In genomic region chr4:126955292-126956191, GRCh38 we compare ENCODE assay signal across 1 cellular context.
TF ChIP-seq lines count a peak whose summit lies in the region.

No MANE protein-coding gene starts in this region.

TF ChIP-seq in K562, 482 proteins besides CTCF, POLR2A, EP300 and RAD21 (continued from another document and continues in another):
- no peak for TF ChIP-seq CREB5 (CRISPR knock-in tag; IDR thresholded peaks at IDR 0.05)
- TF ChIP-seq GATAD2A (IDR thresholded peaks at IDR 0.05), result no peak
- peak; percentile 75 for TF ChIP-seq L3MBTL2 (IDR thresholded peaks at IDR 0.05)
- TF ChIP-seq CBX8 (IDR thresholded peaks at IDR 0.05; ENCODE audit: borderline replicate concordance, extremely low read depth, low read depth, low read length, poor library complexity, severe bottlenecking), result no peak
- TF ChIP-seq, protein P1, sequence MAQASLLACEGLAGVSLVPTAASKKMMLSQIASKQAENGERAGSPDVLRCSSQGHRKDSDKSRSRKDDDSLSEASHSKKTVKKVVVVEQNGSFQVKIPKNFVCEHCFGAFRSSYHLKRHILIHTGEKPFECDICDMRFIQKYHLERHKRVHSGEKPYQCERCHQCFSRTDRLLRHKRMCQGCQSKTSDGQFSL (CRISPR knock-in tag; IDR thresholded peaks at IDR 0.05), result no peak
- TF ChIP-seq, protein P1 (tag; IDR thresholded peaks at IDR 0.05), result no peak
- TF ChIP-seq FOXK1 (CRISPR knock-in tag; IDR thresholded peaks at IDR 0.05; ENCODE audit: borderline replicate concordance), result no peak
- no peak for TF ChIP-seq CHD4 (IDR thresholded peaks at IDR 0.05; ENCODE audit: insufficient read depth, insufficient replicate concordance, low read depth, low read length, poor library complexity, severe bottlenecking)
- no peak for TF ChIP-seq HIVEP1 (CRISPR knock-in tag; IDR thresholded peaks at IDR 0.05)
- TF ChIP-seq HDAC2 (IDR thresholded peaks at IDR 0.05), result no peak
- TF ChIP-seq TGIF2 (CRISPR knock-in tag; IDR thresholded peaks at IDR 0.05), result no peak
- TF ChIP-seq ZNF561 (CRISPR knock-in tag; conservative IDR thresholded peaks at IDR 0.05), result no peak
- TF ChIP-seq RFX1 (IDR thresholded peaks at IDR 0.05), result no peak
- 0 out of 2 replicates have a peak, but pooled peaks have one; percentile 28 for TF ChIP-seq SOX6 (IDR thresholded peaks at IDR 0.05)
- no peak for TF ChIP-seq PHF20 (IDR thresholded peaks at IDR 0.05; ENCODE audit: partially characterized antibody)
- no peak for TF ChIP-seq MCM2 (IDR thresholded peaks at IDR 0.05; ENCODE audit: low read depth)
- 0 out of 2 replicates have a peak, but pooled peaks have one; percentile 38 for TF ChIP-seq ZNF589 (CRISPR knock-in tag; IDR thresholded peaks at IDR 0.05; ENCODE audit: low read depth)
- no peak for TF ChIP-seq FOXA3 (CRISPR knock-in tag; conservative IDR thresholded peaks at IDR 0.05 in 1 of 2, IDR thresholded peaks at IDR 0.05 in 1 of 2)
- TF ChIP-seq ZNF592 (IDR thresholded peaks at IDR 0.05), result no peak
- TF ChIP-seq FOSL1 (tag; conservative IDR thresholded peaks at IDR 0.05), result no peak
- peak; percentile 26; the same call in 1 of the 2 replicates for TF ChIP-seq HCFC1 (IDR thresholded peaks at IDR 0.05; ENCODE audit: low read depth, low read length)
- TF ChIP-seq CAMTA2 (CRISPR knock-in tag; conservative IDR thresholded peaks at IDR 0.05), result no peak
- TF ChIP-seq PML (IDR thresholded peaks at IDR 0.05; ENCODE audit: low read length), result peak; percentile 75; the same call in 1 of the 2 replicates
- TF ChIP-seq HES1 (IDR thresholded peaks at IDR 0.05; ENCODE audit: low read depth), result no peak
- no peak for TF ChIP-seq MCM7 (IDR thresholded peaks at IDR 0.05)
- no peak for TF ChIP-seq TEAD2 (tag; IDR thresholded peaks at IDR 0.05)
- TF ChIP-seq, protein P2, sequence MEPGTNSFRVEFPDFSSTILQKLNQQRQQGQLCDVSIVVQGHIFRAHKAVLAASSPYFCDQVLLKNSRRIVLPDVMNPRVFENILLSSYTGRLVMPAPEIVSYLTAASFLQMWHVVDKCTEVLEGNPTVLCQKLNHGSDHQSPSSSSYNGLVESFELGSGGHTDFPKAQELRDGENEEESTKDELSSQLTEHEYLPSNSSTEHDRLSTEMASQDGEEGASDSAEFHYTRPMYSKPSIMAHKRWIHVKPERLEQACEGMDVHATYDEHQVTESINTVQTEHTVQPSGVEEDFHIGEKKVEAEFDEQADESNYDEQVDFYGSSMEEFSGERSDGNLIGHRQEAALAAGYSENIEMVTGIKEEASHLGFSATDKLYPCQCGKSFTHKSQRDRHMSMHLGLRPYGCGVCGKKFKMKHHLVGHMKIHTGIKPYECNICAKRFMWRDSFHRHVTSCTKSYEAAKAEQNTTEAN (CRISPR knock-in tag; IDR thresholded peaks at IDR 0.05), result no peak
- no peak for TF ChIP-seq COPS2 (conservative IDR thresholded peaks at IDR 0.05)
- no peak for TF ChIP-seq FOXK2 (conservative IDR thresholded peaks at IDR 0.05 in 1 of 2, IDR thresholded peaks at IDR 0.05 in 1 of 2; ENCODE audit: low read depth in 2 of 2)
- TF ChIP-seq PTBP1 (IDR thresholded peaks at IDR 0.05; ENCODE audit: low read depth, low read length), result no peak
- TF ChIP-seq ZNF263 (CRISPR knock-in tag; IDR thresholded peaks at IDR 0.05; ENCODE audit: borderline replicate concordance), result no peak
- TF ChIP-seq MED1 (CRISPR knock-in tag; IDR thresholded peaks at IDR 0.05; ENCODE audit: borderline replicate concordance), result no peak
- TF ChIP-seq, protein P3, sequence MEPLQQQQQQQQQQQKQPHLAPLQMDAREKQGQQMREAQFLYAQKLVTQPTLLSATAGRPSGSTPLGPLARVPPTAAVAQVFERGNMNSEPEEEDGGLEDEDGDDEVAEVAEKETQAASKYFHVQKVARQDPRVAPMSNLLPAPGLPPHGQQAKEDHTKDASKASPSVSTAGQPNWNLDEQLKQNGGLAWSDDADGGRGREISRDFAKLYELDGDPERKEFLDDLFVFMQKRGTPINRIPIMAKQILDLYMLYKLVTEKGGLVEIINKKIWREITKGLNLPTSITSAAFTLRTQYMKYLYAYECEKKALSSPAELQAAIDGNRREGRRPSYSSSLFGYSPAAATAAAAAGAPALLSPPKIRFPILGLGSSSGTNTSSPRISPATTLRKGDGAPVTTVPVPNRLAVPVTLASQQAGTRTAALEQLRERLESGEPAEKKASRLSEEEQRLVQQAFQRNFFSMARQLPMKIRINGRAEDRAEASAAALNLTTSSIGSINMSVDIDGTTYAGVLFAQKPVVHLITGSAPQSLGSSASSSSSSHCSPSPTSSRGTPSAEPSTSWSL (CRISPR knock-in tag; IDR thresholded peaks at IDR 0.05; ENCODE audit: borderline replicate concordance), result no peak
- TF ChIP-seq HMBOX1 (IDR thresholded peaks at IDR 0.05), result no peak
- TF ChIP-seq MAFK (IDR thresholded peaks at IDR 0.05; ENCODE audit: low read length), result peak; percentile 86
- no peak for TF ChIP-seq ZNF766 (CRISPR knock-in tag; conservative IDR thresholded peaks at IDR 0.05)
- no peak for TF ChIP-seq RAD51 (IDR thresholded peaks at IDR 0.05; ENCODE audit: borderline replicate concordance, low read depth)
- TF ChIP-seq ZBED1 (IDR thresholded peaks at IDR 0.05), result no peak; the same call in 1 of the 2 replicates
- no peak for TF ChIP-seq PPARD (CRISPR knock-in tag; IDR thresholded peaks at IDR 0.05)
- no peak for TF ChIP-seq ELK3 (CRISPR knock-in tag; IDR thresholded peaks at IDR 0.05)
- TF ChIP-seq SP1 (CRISPR knock-in tag; IDR thresholded peaks at IDR 0.05), result no peak
- no peak for TF ChIP-seq ZNF551 (CRISPR knock-in tag; IDR thresholded peaks at IDR 0.05)
- TF ChIP-seq ZSCAN32 (CRISPR knock-in tag; IDR thresholded peaks at IDR 0.05), result no peak
- TF ChIP-seq, protein P4, sequence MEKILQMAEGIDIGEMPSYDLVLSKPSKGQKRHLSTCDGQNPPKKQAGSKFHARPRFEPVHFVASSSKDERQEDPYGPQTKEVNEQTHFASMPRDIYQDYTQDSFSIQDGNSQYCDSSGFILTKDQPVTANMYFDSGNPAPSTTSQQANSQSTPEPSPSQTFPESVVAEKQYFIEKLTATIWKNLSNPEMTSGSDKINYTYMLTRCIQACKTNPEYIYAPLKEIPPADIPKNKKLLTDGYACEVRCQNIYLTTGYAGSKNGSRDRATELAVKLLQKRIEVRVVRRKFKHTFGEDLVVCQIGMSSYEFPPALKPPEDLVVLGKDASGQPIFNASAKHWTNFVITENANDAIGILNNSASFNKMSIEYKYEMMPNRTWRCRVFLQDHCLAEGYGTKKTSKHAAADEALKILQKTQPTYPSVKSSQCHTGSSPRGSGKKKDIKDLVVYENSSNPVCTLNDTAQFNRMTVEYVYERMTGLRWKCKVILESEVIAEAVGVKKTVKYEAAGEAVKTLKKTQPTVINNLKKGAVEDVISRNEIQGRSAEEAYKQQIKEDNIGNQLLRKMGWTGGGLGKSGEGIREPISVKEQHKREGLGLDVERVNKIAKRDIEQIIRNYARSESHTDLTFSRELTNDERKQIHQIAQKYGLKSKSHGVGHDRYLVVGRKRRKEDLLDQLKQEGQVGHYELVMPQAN (IDR thresholded peaks at IDR 0.05; ENCODE audit: borderline replicate concordance), result no peak
- no peak for TF ChIP-seq ZFPM2 (CRISPR knock-in tag; IDR thresholded peaks at IDR 0.05)
- TF ChIP-seq MEF2A (IDR thresholded peaks at IDR 0.05; ENCODE audit: control insufficient read depth, low read depth, low read length), result no peak
- no peak for TF ChIP-seq TAL1 (IDR thresholded peaks at IDR 0.05)
- no peak for TF ChIP-seq FOXA1 (IDR thresholded peaks at IDR 0.05; ENCODE audit: borderline replicate concordance)
- TF ChIP-seq ELF2 (CRISPR knock-in tag; IDR thresholded peaks at IDR 0.05), result no peak
- TF ChIP-seq ZNF146 (CRISPR knock-in tag; IDR thresholded peaks at IDR 0.05; ENCODE audit: unreplicated experiment), result no peak
- TF ChIP-seq THAP12 (CRISPR knock-in tag; IDR thresholded peaks at IDR 0.05), result no peak
- no peak for TF ChIP-seq RFX5 (IDR thresholded peaks at IDR 0.05; ENCODE audit: low read depth, low read length)
- peak; percentile 80 to 89; a peak in 2 of 4 replicates for TF ChIP-seq ETV6 (IDR thresholded peaks at IDR 0.05; ENCODE audit: borderline replicate concordance in 1 of 2, low read depth in 2 of 2, low read length in 1 of 2)
- no peak for TF ChIP-seq ETV6 (CRISPR knock-in tag; IDR thresholded peaks at IDR 0.05; ENCODE audit: borderline replicate concordance)
- TF ChIP-seq BCOR (IDR thresholded peaks at IDR 0.05), result no peak
- TF ChIP-seq PHTF2 (CRISPR knock-in tag; IDR thresholded peaks at IDR 0.05), result no peak
